Comparison of ENCODE assay signal across 8 cellular contexts in the genomic region with DNA sequence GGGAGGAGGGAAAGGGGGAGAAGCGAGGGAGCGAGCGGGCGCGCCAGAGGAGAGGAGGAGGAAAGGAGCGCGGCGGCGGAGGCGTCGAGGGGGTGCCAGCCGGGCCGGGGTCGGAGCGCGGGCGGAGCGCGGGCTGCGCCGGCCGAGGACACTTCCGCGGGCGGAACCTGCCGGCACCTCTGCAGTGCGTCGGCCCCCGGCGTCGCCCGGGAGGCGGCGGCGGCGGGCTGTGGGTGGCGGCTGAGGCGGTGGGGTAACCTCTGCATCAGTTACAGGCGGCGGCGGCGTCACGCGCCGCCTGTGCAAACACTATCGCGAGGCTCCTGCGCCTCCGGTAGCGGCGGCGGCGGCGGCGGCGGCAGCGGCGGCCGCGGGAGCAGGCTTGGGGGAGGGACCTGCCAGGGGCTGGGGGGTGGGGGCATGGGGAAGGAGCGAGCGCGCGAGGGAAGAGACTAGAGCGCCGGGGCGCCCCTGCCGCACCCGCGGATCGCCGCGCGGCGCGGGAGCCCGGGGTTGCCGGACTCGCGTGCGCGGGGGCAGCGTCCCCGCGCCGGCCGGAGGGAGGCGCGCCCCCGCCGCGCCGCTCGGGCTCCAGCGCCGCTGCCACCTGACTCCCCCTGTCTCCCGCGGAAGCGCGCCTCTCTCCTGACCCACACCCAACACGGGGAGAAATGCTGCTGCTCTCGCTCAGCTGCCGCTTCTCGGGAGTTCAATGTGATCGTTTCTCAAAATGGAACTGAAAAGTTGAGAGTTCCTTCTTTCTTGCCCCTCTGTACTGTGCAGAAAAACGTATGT. TPM values are rescaled to one million over a fixed set of nuclear protein-coding genes. Genes with fewer than 3 reads are reported as not detected.
DNase-seq lines count a peak whose midpoint lies in the region; ATAC-seq and TF ChIP-seq lines count a peak whose summit lies in the region.

A gene (minus strand): TSS at position 264 of the 795 bp plus-strand sequence. CDS start 465 bp downstream, outside the sequence.

- H3K27me3 ChIP-seq in BE2C = no peaks in the 10 kb centered on the region
- no peaks in the 10 kb centered on the region for H3K27me3 ChIP-seq in dorsolateral prefrontal cortex

- TF ChIP-seq CTCF in BE2C (IDR thresholded peaks at IDR 0.05; ENCODE audit: low read depth, low read length) = no peak
- TF ChIP-seq CTCF in dorsolateral prefrontal cortex (IDR thresholded peaks at IDR 0.05 in 54 of 56, conservative IDR thresholded peaks at IDR 0.05 in 2 of 56; ENCODE audit: low read depth in 1 of 56, partially characterized antibody in 56 of 56) = peak in 26 of 56 donors; percentile 8 to 43 (median 24)
- TF ChIP-seq CTCF in lower leg skin (IDR thresholded peaks at IDR 0.05) = no peak

- no peaks in the 10 kb centered on the region for H3K4me1 ChIP-seq in BE2C

- peak; percentile 67 for ATAC-seq in HG03432 (IDR thresholded peaks at IDR 0.05; ENCODE audit: unreplicated experiment)

- WGBS in lower leg skin, 2 donors = 0 to 1% methylated on average over 44 to 92 of the region's 106 CpGs

- H3K4me3 ChIP-seq in BE2C (ENCODE audit: low read depth, low read length) (peak within 1 kb of the TSS; percentile 85), dorsolateral prefrontal cortex (peak within 1 kb of the TSS; percentile 65 to 92 (median 81)), lower leg skin (ENCODE audit: low read depth, poor library complexity, severe bottlenecking) (peak within 1 kb of the TSS; percentile 95)

- peak; percentile 67 for DNase-seq in BE2C
- DNase-seq in NCI-H748 (lab: John Stamatoyannopoulos, UW; ENCODE audit: unreplicated experiment) = peak; percentile 90
- DNase-seq in activated CD4-positive, alpha-beta T cell treated with anti-CD3 and anti-CD28 coated beads, Interleukin-2, amount 50 U/mL, for 4 hours = peak; percentile 68 to 74
- DNase-seq in dorsolateral prefrontal cortex = peak; percentile 46 to 81 (median 68)
- peak; percentile 61 to 93 for DNase-seq in lower leg skin (ENCODE audit: low spot score in 2 of 2)
- DNase-seq in stimulated activated CD4-positive, alpha-beta T cell treated with anti-CD3 and anti-CD28 coated beads, Interleukin-4, amount 100 ng/mL, for 48 hours (ENCODE audit: low read depth in 2 of 2) = peak; percentile 45 to 58

- H3K9me3 ChIP-seq in BE2C = no peaks in the 10 kb centered on the region

- intact Hi-C loops in dorsolateral prefrontal cortex (cut with DNase I) (loop anchor here (2.0 to 5.0 kb wide), 4 partner anchors 188 to 271 kb away; a partner anchor contains a TSS), lower leg skin (cut with DNase I; ENCODE audit: low total_unique reads) (loop anchor here (5.0 kb wide), 1 partner anchor 189 kb away; no protein-coding TSS in a partner anchor)

- peak; percentile 66 for TF ChIP-seq POLR2A in GM19193 (IDR thresholded peaks at IDR 0.05; ENCODE audit: extremely low read depth, insufficient read depth, insufficient read length)
- TF ChIP-seq POLR2A in lower leg skin (IDR thresholded peaks at IDR 0.05) = no peak

- peak within 1 kb of the TSS; percentile 57 to 98 (median 93) for H3K27ac ChIP-seq in dorsolateral prefrontal cortex

- no peaks in the 10 kb centered on the region for H3K36me3 ChIP-seq in BE2C

RNA-seq across cellular contexts. Expression of the gene that starts here (rescaled TPM):
- polyA plus RNA-seq in BE2C (2012; ENCODE audit: insufficient read depth, insufficient read length, low read depth) = 12.4 TPM
- total RNA-seq in dorsolateral prefrontal cortex (100 to 1,000 TPM in 10 of 120 experiments, 10 to 100 TPM in 110; 42.9 to 119 (median 84.6) TPM), lower leg skin (10 to 100 TPM; 22.9 to 68.3 (median 26.2) TPM)

Comparison
In these comparisons a context has a peak if more than half of its experiments do, and no peak if none do; other contexts are left out.
1. Peak in every context shown above with its lines: DNase-seq, ATAC-seq, H3K4me3 ChIP-seq and H3K27ac ChIP-seq.